ENCODE assay signal across 19 cellular contexts in genomic region chr14:100451264-100451663, GRCh38.
A peak's percentile ranks its signal among the peaks of the same experiment; 100 is the strongest.
DNase-seq lines count a peak whose midpoint lies in the region; ATAC-seq and TF ChIP-seq lines count a peak whose summit lies in the region.
"Had no signal": no experiment of that assay in that cellular context is flagged by ENCODE, and none has a peak within 500 bp of the region (broad histone marks: within the 10 kb centered on the region; RNA-seq: fewer than 3 reads in every experiment).

No MANE protein-coding gene starts in this region.

- no peaks in the 10 kb centered on the region for H3K36me3 ChIP-seq in right atrium auricular region
- H3K36me3 ChIP-seq in testis (ENCODE audit: low read depth, missing control alignments) = no peaks in the 10 kb centered on the region
- H3K36me3 ChIP-seq in breast epithelium = no peaks in the 10 kb centered on the region
- H3K36me3 ChIP-seq: BLaER1 treated with 17β-estradiol and CSF1 and Interleukin-3, amounts not matched to agents 10 nM and 100 nM had no signal

- no peaks in the 10 kb centered on the region for H3K4me1 ChIP-seq in right atrium auricular region
- no peaks in the 10 kb centered on the region for H3K4me1 ChIP-seq in testis
- H3K4me1 ChIP-seq in breast epithelium = no peaks in the 10 kb centered on the region
- H3K4me1 ChIP-seq: Caco-2 had no signal

- no peak overlapping the region for H3K27ac ChIP-seq in right atrium auricular region
- no peak overlapping the region for H3K27ac ChIP-seq in testis
- H3K27ac ChIP-seq in breast epithelium = no peak overlapping the region
- H3K27ac ChIP-seq: 22Rv1; A549; BLaER1 treated with 17β-estradiol and CSF1 and Interleukin-3, amounts not matched to agents 10 nM and 100 nM; C4-2B had no signal

- DNase-seq in right atrium auricular region (ENCODE audit: low spot score) = peak; percentile 11
- DNase-seq in cardiac septum (ENCODE audit: low spot score) = no peak
- DNase-seq in islet precursor cell = peak; percentile 28
- peak; percentile 2 for DNase-seq in testis
- no peak for DNase-seq in breast epithelium (ENCODE audit: low spot score in 2 of 2)
- DNase-seq: AML-193; Caco-2; Calu3; CD4-positive, alpha-beta T cell; CD8-positive, alpha-beta T cell; DND-41; EL; GDM1 had no signal

- H3K4me3 ChIP-seq in right atrium auricular region = no peak overlapping the region
- no peak overlapping the region for H3K4me3 ChIP-seq in testis
- no peak overlapping the region for H3K4me3 ChIP-seq in breast epithelium
- H3K4me3 ChIP-seq: A549; BLaER1 treated with 17β-estradiol and CSF1 and Interleukin-3, amounts not matched to agents 10 nM and 100 nM; GM12878 had no signal

- intact Hi-C loops in cardiac septum (cut with DNase I) = no loop called here
- intact Hi-C loops in testis (cut with DNase I; ENCODE audit: low total_unique reads) = no loop called here
- intact Hi-C loops in breast epithelium (cut with DNase I; ENCODE audit: low total_unique reads) = no loop called here

- no peaks in the 10 kb centered on the region for H3K27me3 ChIP-seq in right atrium auricular region
- H3K27me3 ChIP-seq in testis = no peaks in the 10 kb centered on the region
- no peaks in the 10 kb centered on the region for H3K27me3 ChIP-seq in breast epithelium
- H3K27me3 ChIP-seq: BLaER1 treated with 17β-estradiol and CSF1 and Interleukin-3, amounts not matched to agents 10 nM and 100 nM had no signal

- TF ChIP-seq CTCF in right atrium auricular region (IDR thresholded peaks at IDR 0.05) = no peak
- no peak for TF ChIP-seq CTCF in testis (IDR thresholded peaks at IDR 0.05)
- no peak for TF ChIP-seq CTCF in breast epithelium (IDR thresholded peaks at IDR 0.05)

- 91 to 92% methylated on average over 6 of the region's 6 CpGs for WGBS in testis, 2 donors

- TF ChIP-seq POLR2A in testis (IDR thresholded peaks at IDR 0.05) (no peak), breast epithelium (IDR thresholded peaks at IDR 0.05) (no peak)

- H3K9me3 ChIP-seq in right atrium auricular region = no peaks in the 10 kb centered on the region
- H3K9me3 ChIP-seq in testis = no peaks in the 10 kb centered on the region
- no peaks in the 10 kb centered on the region for H3K9me3 ChIP-seq in breast epithelium
- H3K9me3 ChIP-seq: A549; BLaER1 treated with 17β-estradiol and CSF1 and Interleukin-3, amounts not matched to agents 10 nM and 100 nM; Caco-2 had no signal

- no peak for ATAC-seq in HG03469 (IDR thresholded peaks at IDR 0.05; ENCODE audit: unreplicated experiment)
- ATAC-seq: A549; CD8-positive, alpha-beta T cell; GM12878 had no signal

Comparison
In these comparisons a context has a peak if more than half of its experiments do, and no peak if none do; other contexts are left out.
1. DNase-seq: peak in right atrium auricular region (single experiment), islet precursor cell (single experiment) and testis (single experiment); none in cardiac septum (single experiment) and breast epithelium (0 of 2).